ENCODE assay signal across 11 cellular contexts in the genomic region with DNA sequence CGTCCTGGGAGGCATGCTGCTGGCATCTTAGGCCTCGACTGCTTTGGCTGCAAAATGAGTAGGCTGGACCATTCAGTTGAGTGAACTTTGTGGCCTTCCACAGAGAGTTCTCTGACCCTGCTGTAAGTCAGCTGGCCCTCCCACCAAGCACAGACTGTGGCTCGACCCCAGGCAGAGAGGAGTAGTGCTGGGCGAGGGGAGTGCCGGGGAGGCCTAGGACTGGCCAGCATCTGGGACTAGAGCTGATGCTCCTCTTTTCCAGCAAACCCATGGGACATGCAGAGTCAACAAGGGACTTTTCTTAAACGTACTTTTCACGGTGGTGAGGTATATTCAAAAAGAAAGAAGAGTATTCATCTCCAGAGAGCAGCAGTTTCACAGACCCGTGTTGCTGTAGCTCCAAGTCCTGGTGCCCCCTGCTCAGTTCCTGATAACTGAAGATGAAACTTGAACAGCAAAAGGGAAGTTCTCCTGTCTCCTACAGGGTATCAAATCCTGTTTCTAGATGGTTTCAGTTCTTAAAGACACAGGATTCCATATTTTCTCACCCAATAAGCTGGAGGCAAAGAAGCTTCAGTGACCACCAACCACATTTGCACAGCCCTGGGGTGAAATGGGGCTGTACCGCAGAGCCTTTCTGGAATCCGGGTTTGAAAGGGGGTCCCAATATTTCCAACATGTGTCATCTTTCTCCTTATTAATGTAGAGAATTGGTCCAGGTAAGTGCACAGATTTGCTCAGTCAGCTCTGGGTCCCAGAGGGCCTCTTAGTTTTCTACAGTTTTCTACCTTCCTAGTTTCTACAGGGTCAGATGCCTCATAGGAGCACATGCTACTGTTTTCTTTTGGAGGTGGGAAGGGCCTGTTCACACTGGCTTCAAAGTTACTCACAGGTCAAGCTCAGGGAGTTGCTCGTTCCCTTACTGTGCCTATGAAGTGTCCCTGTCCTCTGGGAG. TPM values are rescaled to one million over a fixed set of nuclear protein-coding genes. Genes with fewer than 3 reads are reported as not detected.
DNase-seq lines count a peak whose midpoint lies in the region; ATAC-seq and FAIRE-seq lines count a peak whose summit lies in the region.
"Had no signal": no experiment of that assay in that cellular context is flagged by ENCODE, and none has a peak within 500 bp of the region (broad histone marks: within the 10 kb centered on the region; RNA-seq: fewer than 3 reads in every experiment).

No MANE protein-coding gene starts in this region.

- H3K36me3 ChIP-seq in neuronal stem cell (replicated peaks in 1 of 2; ENCODE audit: control insufficient read depth in 2 of 2, insufficient read depth in 2 of 2, low read length in 2 of 2) (no peaks in the 10 kb centered on the region), SJCRH30 (no peaks in the 10 kb centered on the region)
- H3K36me3 ChIP-seq: cardiac muscle cell, left ventricle myocardium inferior had no signal

- H3K4me3 Mint-ChIP-seq in T-helper 17 cell = no peak overlapping the region

- no peaks in the 10 kb centered on the region for H3K79me1 ChIP-seq in neuronal stem cell (ENCODE audit: low read depth, low read length)

- H3K9ac ChIP-seq in neuronal stem cell (ENCODE audit: low read depth, low read length, poor library complexity) = no peak overlapping the region

- ATAC-seq in HG02588 (IDR thresholded peaks at IDR 0.05; ENCODE audit: unreplicated experiment) (peak; percentile 67), T-helper 17 cell (no peak)

- peaks cover 20% of the 10 kb centered on the region for H3K4me1 Mint-ChIP-seq in T-helper 17 cell

- no peak overlapping the region for H3K4me2 ChIP-seq in neuronal stem cell (ENCODE audit: insufficient read depth, low read length, poor library complexity, severe bottlenecking)

- no peaks in the 10 kb centered on the region for H3K9me3 ChIP-seq in neuronal stem cell (replicated peaks in 1 of 2; ENCODE audit: control insufficient read depth in 2 of 2, insufficient read depth in 1 of 2, low read depth in 1 of 2, low read length in 2 of 2)
- no peaks in the 10 kb centered on the region; the same call in 1 of the 2 replicates for H3K9me3 ChIP-seq in SJCRH30 (replicated peaks)
- H3K9me3 ChIP-seq in T-helper 17 cell (ENCODE audit: control insufficient read depth, low read length, poor library complexity, severe bottlenecking) = no peaks in the 10 kb centered on the region
- H3K9me3 ChIP-seq: left ventricle myocardium inferior had no signal

- H3K27me3 Mint-ChIP-seq in T-helper 17 cell = no peaks in the 10 kb centered on the region

- no CpG with 5 or more reads among the region's 11 CpGs for WGBS in neuronal stem cell (ENCODE audit: extremely low coverage in 2 of 2, insufficient read length in 2 of 2, insufficient replicate concordance in 1 of 2), 2 donors

- no peaks in the 10 kb centered on the region for H3K36me3 Mint-ChIP-seq in T-helper 17 cell (ENCODE audit: low read depth)

- no peak overlapping the region for H4K91ac ChIP-seq in neuronal stem cell (ENCODE audit: low read depth, low read length, poor library complexity)

- H2BK5ac ChIP-seq in neuronal stem cell (ENCODE audit: low read length) = no peak overlapping the region

- no peak overlapping the region for H3K14ac ChIP-seq in neuronal stem cell (ENCODE audit: low read length)

- peaks cover 8 to 19% of the 10 kb centered on the region in 2 donors for H3K4me1 ChIP-seq in neuronal stem cell (ENCODE audit: control insufficient read depth in 2 of 2, insufficient read depth in 1 of 2, low read depth in 1 of 2, low read length in 2 of 2)
- peaks cover 13% of the 10 kb centered on the region for H3K4me1 ChIP-seq in SJCRH30
- H3K4me1 ChIP-seq: left ventricle myocardium inferior had no signal

- H3K4ac ChIP-seq in neuronal stem cell (ENCODE audit: low read length) = no peak overlapping the region

- no peak overlapping the region for H3K18ac ChIP-seq in neuronal stem cell (ENCODE audit: low read length)

- H3K27me3 ChIP-seq in neuronal stem cell (ENCODE audit: control insufficient read depth in 3 of 3, insufficient read depth in 3 of 3, low read depth in 1 of 3, low read length in 3 of 3) (no peaks in the 10 kb centered on the region), SJCRH30 (no peaks in the 10 kb centered on the region)
- H3K27me3 ChIP-seq: cardiac muscle cell had no signal

- H3K27ac Mint-ChIP-seq in T-helper 17 cell = no peak overlapping the region

- peak overlapping the region; percentile 25 for H2AFZ ChIP-seq in neuronal stem cell (ENCODE audit: low read length)

- H3K27ac ChIP-seq in neuronal stem cell (replicated peaks; ENCODE audit: low read length) = no peak overlapping the region
- H3K27ac ChIP-seq in SJCRH30 = no peak overlapping the region
- H3K27ac ChIP-seq: cardiac muscle cell, left ventricle myocardium inferior, SK-N-MC had no signal

- FAIRE-seq in HTR-8/SVneo (lab: Jason Lieb, UNC) = no peak

- H2BK120ac ChIP-seq in neuronal stem cell (ENCODE audit: low read depth, low read length) = no peak overlapping the region

- H2BK12ac ChIP-seq in neuronal stem cell (ENCODE audit: low read length) = no peak overlapping the region

- H2BK15ac ChIP-seq in neuronal stem cell (ENCODE audit: low read length) = no peak overlapping the region

- no peak overlapping the region for H3K23ac ChIP-seq in neuronal stem cell (ENCODE audit: low read depth, low read length, poor library complexity)

- H4K8ac ChIP-seq in neuronal stem cell (ENCODE audit: low read depth, low read length) = no peak overlapping the region

- DNase-seq in activated CD4-positive, alpha-beta T cell treated with anti-CD3 and anti-CD28 coated beads for 48 hours = peak; percentile 59
- DNase-seq in activated CD4-positive, alpha-beta T cell treated with anti-CD3 and anti-CD28 coated beads, Interleukin-2, amount 50 U/mL, for 1 hour = no peak
- DNase-seq in MV-4-11 (lab: John Stamatoyannopoulos, UW) (peak; percentile 89), neuronal stem cell (ENCODE audit: low spot score) (no peak), HTR-8/SVneo (ENCODE audit: insufficient read length, low spot score) (no peak), SJCRH30 (no peak), T-helper 17 cell (no peak)
- DNase-seq: left ventricle myocardium inferior had no signal

- H3K4me3 ChIP-seq in neuronal stem cell (ENCODE audit: low read length in 2 of 2) (no peak overlapping the region), SJCRH30 (no peak overlapping the region)
- H3K4me3 ChIP-seq: cardiac muscle cell, left ventricle myocardium inferior, SK-N-MC had no signal

- H2AK5ac ChIP-seq in neuronal stem cell (ENCODE audit: low read depth, low read length) = no peak overlapping the region

RNA-seq across cellular contexts. Expression of gene BATF3, which starts 20.9 kb away (rescaled TPM):
- polyA plus RNA-seq in neuronal stem cell (2013, experiment 1 of 2) = 1.5 TPM
- 1.4 TPM for polyA plus RNA-seq in neuronal stem cell (2013, experiment 2 of 2)
- total RNA-seq in SJCRH30 (2014; rRNA removed; shearing (Covaris generic)) = 15.6 and 16.5 TPM in 2 replicates
- under 1 TPM; 0.20 to 0.34 TPM for total RNA-seq in T-helper 17 cell

Comparison
In these comparisons a context has a peak if more than half of its experiments do, and no peak if none do; other contexts are left out.
1. DNase-seq: peak in activated CD4-positive, alpha-beta T cell treated with anti-CD3 and anti-CD28 coated beads for 48 hours (single experiment) and MV-4-11 (single experiment); none in activated CD4-positive, alpha-beta T cell treated with anti-CD3 and anti-CD28 coated beads, Interleukin-2, amount 50 U/mL, for 1 hour (single experiment), neuronal stem cell (single experiment), HTR-8/SVneo (single experiment), SJCRH30 (0 of 2) and T-helper 17 cell (0 of 3).
2. RNA of gene BATF3, which starts 20.9 kb away (total RNA-seq): 15.6 to 16.5 TPM in SJCRH30; 0.20 to 0.34 TPM in T-helper 17 cell; every median in the first group is over 10 times any median in the second.